Comparison of ENCODE assay signal across 8 cellular contexts in the genomic region with DNA sequence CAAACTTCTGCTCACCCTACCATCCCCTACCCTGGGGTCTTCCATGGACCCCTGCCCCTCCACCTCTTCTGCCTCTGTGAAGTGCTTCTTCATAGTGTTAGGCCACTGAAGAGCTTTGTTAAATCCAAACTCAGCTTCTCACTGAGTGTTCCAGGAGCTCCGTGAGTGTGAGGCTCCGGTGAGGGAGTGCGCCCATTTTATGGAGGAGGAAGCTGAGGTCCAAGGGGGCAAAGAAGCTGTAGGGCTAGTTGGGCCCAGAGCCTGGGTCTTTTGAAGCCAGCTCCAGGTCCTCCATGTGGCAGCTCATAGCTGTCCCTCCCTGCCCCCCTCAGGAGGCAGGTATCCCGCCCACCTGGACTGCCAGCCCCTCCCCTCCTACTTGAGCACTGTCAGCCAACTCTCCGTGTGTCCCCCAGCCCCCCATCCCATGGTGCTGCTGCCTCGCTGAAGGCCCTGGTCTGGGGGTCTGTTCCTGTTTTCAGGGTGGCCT. TPM values are rescaled to one million over a fixed set of nuclear protein-coding genes. Genes with fewer than 3 reads are reported as not detected.
DNase-seq lines count a peak whose midpoint lies in the region; ATAC-seq and TF ChIP-seq lines count a peak whose summit lies in the region.

No MANE protein-coding gene starts in this region.

- H3K4me3 Mint-ChIP-seq in CD4-positive, CD25-positive, alpha-beta regulatory T cell, result peak overlapping the region; percentile 86 to 100 (median 99)
- H3K4me3 Mint-ChIP-seq in central memory CD8-positive, alpha-beta T cell, result peak overlapping the region; percentile 91
- no peak overlapping the region for H3K4me3 Mint-ChIP-seq in glutamatergic neuron (ENCODE audit: unreplicated experiment)

- H3K4me1 ChIP-seq in CD4-positive, CD25-positive, alpha-beta regulatory T cell (ENCODE audit: control insufficient read depth, insufficient read depth, low read length, poor library complexity, severe bottlenecking), result peaks cover 95% of the 10 kb centered on the region
- H3K4me1 ChIP-seq in NT2/D1 (ENCODE audit: insufficient read depth, insufficient read length) (peaks cover 48% of the 10 kb centered on the region), psoas muscle (peaks cover 15% of the 10 kb centered on the region)

- H3K27me3 ChIP-seq in CD4-positive, CD25-positive, alpha-beta regulatory T cell (ENCODE audit: control insufficient read depth, insufficient read depth, low read length), result no peaks in the 10 kb centered on the region
- H3K27me3 ChIP-seq in NT2/D1 (ENCODE audit: insufficient read depth, insufficient read length) (peaks cover 23% of the 10 kb centered on the region), psoas muscle (ENCODE audit: insufficient read depth in 3 of 3, low read length in 2 of 3) (no peaks in the 10 kb centered on the region)

- 73 to 78% (median 74%) methylated on average over 6 of the region's 6 CpGs for WGBS in psoas muscle, 3 donors

- intact Hi-C loops in psoas muscle (cut with DNase I), result no loop called here

- TF ChIP-seq CTCF in psoas muscle (IDR thresholded peaks at IDR 0.05), result no peak
- no peak for TF ChIP-seq CTCF in glutamatergic neuron (IDR thresholded peaks at IDR 0.05; ENCODE audit: partially characterized antibody, unreplicated experiment)

- peak overlapping the region; percentile 99 to 100 (median 100) for H3K27ac Mint-ChIP-seq in CD4-positive, CD25-positive, alpha-beta regulatory T cell
- H3K27ac Mint-ChIP-seq in central memory CD8-positive, alpha-beta T cell (ENCODE audit: low read depth), result peak overlapping the region; percentile 99
- no peak overlapping the region for H3K27ac Mint-ChIP-seq in glutamatergic neuron (ENCODE audit: unreplicated experiment)

- H3K9me3 ChIP-seq in CD4-positive, CD25-positive, alpha-beta regulatory T cell (ENCODE audit: control insufficient read depth in 2 of 2, low read length in 2 of 2), result no peaks in the 10 kb centered on the region
- H3K9me3 ChIP-seq in NT2/D1 (ENCODE audit: insufficient read depth, low read length), result no peaks in the 10 kb centered on the region
- no peaks in the 10 kb centered on the region for H3K9me3 ChIP-seq in psoas muscle

- H3K27ac ChIP-seq in CD4-positive, CD25-positive, alpha-beta regulatory T cell (ENCODE audit: insufficient read depth, low read length, poor library complexity, severe bottlenecking), result peak overlapping the region; percentile 98
- peak overlapping the region; percentile 62 for H3K27ac ChIP-seq in psoas muscle

- H3K36me3 ChIP-seq in CD4-positive, CD25-positive, alpha-beta regulatory T cell (ENCODE audit: control insufficient read depth, insufficient read depth, low read length), result peaks cover 18% of the 10 kb centered on the region
- H3K36me3 ChIP-seq in NT2/D1 (ENCODE audit: insufficient read depth, insufficient read length, low read length), result no peaks in the 10 kb centered on the region
- no peaks in the 10 kb centered on the region for H3K36me3 ChIP-seq in psoas muscle (ENCODE audit: insufficient read depth in 1 of 2, low read depth in 1 of 2)

- no peak for ATAC-seq in CD4-positive, CD25-positive, alpha-beta regulatory T cell (ENCODE audit: low read depth in 2 of 2)
- ATAC-seq in central memory CD8-positive, alpha-beta T cell (replicated peaks; ENCODE audit: extremely low read depth, poor library complexity, severe bottlenecking), result no peak
- ATAC-seq in psoas muscle, result no peak
- no peak for ATAC-seq in GM21619 (IDR thresholded peaks at IDR 0.05; ENCODE audit: unreplicated experiment)

- H3K9me3 Mint-ChIP-seq in CD4-positive, CD25-positive, alpha-beta regulatory T cell, result no peaks in the 10 kb centered on the region
- H3K9me3 Mint-ChIP-seq in central memory CD8-positive, alpha-beta T cell, result no peaks in the 10 kb centered on the region
- peaks cover 2% of the 10 kb centered on the region for H3K9me3 Mint-ChIP-seq in glutamatergic neuron (ENCODE audit: unreplicated experiment)

- peaks cover 4 to 84% (median 43%) of the 10 kb centered on the region in 4 donors for H3K4me1 Mint-ChIP-seq in CD4-positive, CD25-positive, alpha-beta regulatory T cell
- peaks cover 94% of the 10 kb centered on the region for H3K4me1 Mint-ChIP-seq in central memory CD8-positive, alpha-beta T cell
- peaks cover 44% of the 10 kb centered on the region for H3K4me1 Mint-ChIP-seq in glutamatergic neuron (ENCODE audit: low read depth, unreplicated experiment)

- peaks cover 19% of the 10 kb centered on the region for H3K36me3 Mint-ChIP-seq in CD4-positive, CD25-positive, alpha-beta regulatory T cell
- H3K36me3 Mint-ChIP-seq in central memory CD8-positive, alpha-beta T cell (ENCODE audit: insufficient read depth), result peaks cover 46% of the 10 kb centered on the region
- no peaks in the 10 kb centered on the region for H3K36me3 Mint-ChIP-seq in glutamatergic neuron (ENCODE audit: unreplicated experiment)

- peak overlapping the region; percentile 46 for H3K9ac ChIP-seq in NT2/D1 (ENCODE audit: insufficient read length, low read depth)

- DNase-seq in CD4-positive, CD25-positive, alpha-beta regulatory T cell, result peak in 1 of 3 donors; percentile 31
- no peak for DNase-seq in NT2/D1 (ENCODE audit: low read depth, low spot score)
- DNase-seq in central memory CD8-positive, alpha-beta T cell (ENCODE audit: low spot score in 2 of 2), result no peak
- DNase-seq in psoas muscle, result peak in 1 of 2 donors; percentile 50
- DNase-seq in NCI-H2227 treated with DMSO at 0.1 percent for 48 hours (lab: John Stamatoyannopoulos, UW), result no peak
- no peak for DNase-seq in glutamatergic neuron
- DNase-seq in SIG-M5 treated with dmso at 0.1 percent for 504 hours (lab: John Stamatoyannopoulos, UW; ENCODE audit: unreplicated experiment), result no peak

- H3K4me3 ChIP-seq in CD4-positive, CD25-positive, alpha-beta regulatory T cell (ENCODE audit: low read depth, low read length), result peak overlapping the region; percentile 87
- no peak overlapping the region for H3K4me3 ChIP-seq in NT2/D1 (ENCODE audit: insufficient read length, low read depth)
- peak overlapping the region; percentile 13 for H3K4me3 ChIP-seq in psoas muscle

- H3K27me3 Mint-ChIP-seq in CD4-positive, CD25-positive, alpha-beta regulatory T cell, result peaks cover 18% of the 10 kb centered on the region
- H3K27me3 Mint-ChIP-seq in central memory CD8-positive, alpha-beta T cell, result no peaks in the 10 kb centered on the region
- H3K27me3 Mint-ChIP-seq in glutamatergic neuron (ENCODE audit: unreplicated experiment), result peaks cover 12% of the 10 kb centered on the region

RNA-seq across cellular contexts. Expression of a gene that starts 6.0 kb away (rescaled TPM):
- 575 TPM for total RNA-seq in CD4-positive, CD25-positive, alpha-beta regulatory T cell
- polyA plus RNA-seq in CD4-positive, CD25-positive, alpha-beta regulatory T cell, result 10 to 100 TPM; 22.8 to 28.5 (median 24.7) TPM
- total RNA-seq in psoas muscle (1 to 10 TPM; 5.4 to 6.5 (median 6.0) TPM), glutamatergic neuron (ENCODE audit: unreplicated experiment) (24.2 TPM)
- 1 to 10 TPM; 1.8 to 2.4 (median 2.3) TPM for polyA plus RNA-seq in psoas muscle

RNA-seq across cellular contexts. Expression of a gene that starts 34.2 kb away (rescaled TPM):
- total RNA-seq in CD4-positive, CD25-positive, alpha-beta regulatory T cell, result 0.20 TPM
- under 1 TPM in 2 of 4 donors, not detected in 2; 0.36 to 0.60 TPM for polyA plus RNA-seq in CD4-positive, CD25-positive, alpha-beta regulatory T cell
- total RNA-seq in psoas muscle, result under 1 TPM in 1 of 4 donors, not detected in 3; 0.11 TPM
- not detected for polyA plus RNA-seq in psoas muscle
- not detected for total RNA-seq in glutamatergic neuron (ENCODE audit: unreplicated experiment)

Comparison
In these comparisons a context has a peak if more than half of its experiments do, and no peak if none do; other contexts are left out.
1. RNA of a gene that starts 6.0 kb away (total RNA-seq): 575 TPM in CD4-positive, CD25-positive, alpha-beta regulatory T cell (single experiment); 24.2 TPM in glutamatergic neuron (single experiment) and 5.4 to 6.5 TPM in psoas muscle; every median in the first group is over 10 times any median in the second.